ENCODE assay signal across 18 cellular contexts in the genomic region with DNA sequence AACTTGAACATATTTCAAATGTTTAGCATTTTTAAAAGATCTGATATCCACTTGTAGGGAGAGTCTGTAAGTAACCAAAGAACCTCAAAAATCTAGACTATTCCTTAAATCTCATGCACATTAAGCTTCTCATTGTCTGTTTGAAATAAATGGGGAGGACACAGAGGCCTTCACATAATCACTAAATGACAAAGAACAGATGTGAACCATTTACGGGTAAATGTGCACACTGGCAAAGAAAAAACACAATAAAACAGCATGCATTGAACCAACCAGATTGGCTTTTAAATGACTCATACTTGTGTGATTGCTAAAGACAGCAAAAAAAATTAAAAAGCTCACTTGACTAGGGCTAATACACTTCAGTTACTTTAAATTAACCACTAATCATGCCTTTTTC.
A peak's percentile ranks its signal among the peaks of the same experiment; 100 is the strongest.
DNase-seq lines count a peak whose midpoint lies in the region; ATAC-seq and TF ChIP-seq lines count a peak whose summit lies in the region.
"Had no signal": no experiment of that assay in that cellular context is flagged by ENCODE, and none has a peak within 500 bp of the region (broad histone marks: within the 10 kb centered on the region; RNA-seq: fewer than 3 reads in every experiment).

No MANE protein-coding gene starts in this region.

- no peaks in the 10 kb centered on the region for H3K27me3 ChIP-seq in ovary
- no peaks in the 10 kb centered on the region for H3K27me3 ChIP-seq in heart right ventricle
- H3K27me3 ChIP-seq: Peyer's patch, right lobe of liver, upper lobe of left lung had no signal

- H3K9me3 ChIP-seq in SK-N-MC (ENCODE audit: low read depth, low read length) (no peaks in the 10 kb centered on the region), ovary (no peaks in the 10 kb centered on the region), heart right ventricle (no peaks in the 10 kb centered on the region)
- H3K9me3 ChIP-seq: Peyer's patch, right lobe of liver, upper lobe of left lung had no signal

- TF ChIP-seq CTCF in HFF-Myc (IDR thresholded peaks at IDR 0.05; ENCODE audit: low read depth, low read length, missing control alignments) (no peak), fibroblast of villous mesenchyme (IDR thresholded peaks at IDR 0.05; ENCODE audit: insufficient read depth, low read depth, low read length) (no peak), ovary (IDR thresholded peaks at IDR 0.05) (no peak), heart right ventricle (IDR thresholded peaks at IDR 0.05) (no peak)

- no peaks in the 10 kb centered on the region for H3K36me3 ChIP-seq in SK-N-MC (ENCODE audit: insufficient read depth, low read length)
- no peaks in the 10 kb centered on the region for H3K36me3 ChIP-seq in ovary
- no peaks in the 10 kb centered on the region for H3K36me3 ChIP-seq in heart right ventricle
- H3K36me3 ChIP-seq: Peyer's patch, right lobe of liver, upper lobe of left lung had no signal

- H3K9ac ChIP-seq in SK-N-MC (ENCODE audit: insufficient read length), result no peak overlapping the region

- no peak for ATAC-seq in heart right ventricle
- ATAC-seq: activated CD4-positive, CD25-positive, alpha-beta regulatory T cell treated with anti-CD3 and anti-CD28 coated beads, Interleukin-2, amount 50 U/mL, for 24 hours; naive thymus-derived CD8-positive, alpha-beta T cell; right lobe of liver; stimulated activated effector memory CD8-positive, alpha-beta T cell treated with anti-CD3 and anti-CD28 coated beads, Interleukin-12 subunit alpha, Interleukin-12 subunit beta, amount 100 ng/mL, for 72 hours had no signal

- intact Hi-C loops in ovary (cut with DNase I), result no loop called here
- intact Hi-C loops in heart right ventricle (cut with DNase I), result no loop called here

- peaks cover 1% of the 10 kb centered on the region for H3K4me1 ChIP-seq in ovary (ENCODE audit: insufficient read depth)
- H3K4me1 ChIP-seq in heart right ventricle, result peaks cover 0 to 9% (median 3%) of the 10 kb centered on the region in 9 donors
- H3K4me1 ChIP-seq: Peyer's patch, right lobe of liver, upper lobe of left lung had no signal

- WGBS in ovary, 3 donors, result 8 to 20% (median 8%) methylated on average over 1 of the region's 1 CpG
- 58 to 60% methylated on average over 1 of the region's 1 CpG for WGBS in heart right ventricle, 2 donors

- H3K4me3 ChIP-seq in HFF-Myc (replicated peaks; ENCODE audit: low read depth, low read length) (no peak overlapping the region), SK-N-MC (no peak overlapping the region), fibroblast of villous mesenchyme (ENCODE audit: low read depth, low read length) (no peak overlapping the region), ovary (no peak overlapping the region), heart right ventricle (no peak overlapping the region)
- H3K4me3 ChIP-seq: coronary artery, Peyer's patch, right lobe of liver, upper lobe of left lung had no signal

- DNase-seq in A172 (ENCODE audit: low spot score), result peak; percentile 61
- DNase-seq in HFF-Myc (ENCODE audit: extremely low read depth, low read depth), result peak; percentile 69
- peak; percentile 5 for DNase-seq in SK-N-MC (ENCODE audit: low read depth, low spot score)
- peak; percentile 30 for DNase-seq in fibroblast of villous mesenchyme (ENCODE audit: low read depth)
- DNase-seq in ovary, result no peak
- DNase-seq in heart right ventricle, result no peak
- no peak for DNase-seq in middle frontal gyrus (ENCODE audit: extremely low spot score, low spot score)
- no peak for DNase-seq in anterior cingulate cortex (lab: John Stamatoyannopoulos, UW)
- DNase-seq: activated CD8-positive, alpha-beta memory T cell treated with anti-CD3 and anti-CD28 coated beads, Interleukin-2, amount 50 U/mL, for 4 hours; GF-D8; naive thymus-derived CD8-positive, alpha-beta T cell; NCI-H510A; Peyer's patch; right lobe of liver; upper lobe of left lung had no signal

- H3K27ac ChIP-seq in SK-N-MC, result no peak overlapping the region
- H3K27ac ChIP-seq in ovary, result no peak overlapping the region
- H3K27ac ChIP-seq in heart right ventricle, result no peak overlapping the region
- H3K27ac ChIP-seq: coronary artery, Peyer's patch, right lobe of liver, upper lobe of left lung had no signal

- TF ChIP-seq POLR2A in ovary (IDR thresholded peaks at IDR 0.05), result no peak

- no peak for TF ChIP-seq EP300 in ovary (IDR thresholded peaks at IDR 0.05)

Comparison
In these comparisons a context has a peak if more than half of its experiments do, and no peak if none do; other contexts are left out.
1. DNase-seq: peak in A172 (single experiment), HFF-Myc (single experiment), SK-N-MC (single experiment) and fibroblast of villous mesenchyme (single experiment); none in ovary (0 of 5), heart right ventricle (0 of 2), middle frontal gyrus (single experiment) and anterior cingulate cortex (0 of 58).